In genomic region chr15:50058231-50058630, GRCh38 we compare ENCODE assay signal across 14 cellular contexts.
A peak's percentile ranks its signal among the peaks of the same experiment; 100 is the strongest.
DNase-seq lines count a peak whose midpoint lies in the region; ATAC-seq, FAIRE-seq and TF ChIP-seq lines count a peak whose summit lies in the region.
"Had no signal": no experiment of that assay in that cellular context is flagged by ENCODE, and none has a peak within 500 bp of the region (broad histone marks: within the 10 kb centered on the region; RNA-seq: fewer than 3 reads in every experiment).

No MANE protein-coding gene starts in this region.

- no peak for ATAC-seq in HG02571 (IDR thresholded peaks at IDR 0.05; ENCODE audit: unreplicated experiment)
- ATAC-seq in GM19452 (IDR thresholded peaks at IDR 0.05; ENCODE audit: unreplicated experiment) = no peak
- ATAC-seq in GM21529 (IDR thresholded peaks at IDR 0.05; ENCODE audit: unreplicated experiment) = no peak
- ATAC-seq: foreskin keratinocyte, mucosa of descending colon had no signal

- H3K9me3 Mint-ChIP-seq in nephron = no peaks in the 10 kb centered on the region

- peak overlapping the region in 2 of 3 experiments; percentile 46 to 86 for H3K27ac Mint-ChIP-seq in nephron

- H3K9me3 ChIP-seq in GM23248 (ENCODE audit: low read depth) = no peaks in the 10 kb centered on the region
- H3K9me3 ChIP-seq: mucosa of descending colon had no signal

- peaks cover 26% of the 10 kb centered on the region for H3K4me1 Mint-ChIP-seq in nephron

- H3K4me3 Mint-ChIP-seq in nephron = no peak overlapping the region

- H3K4me2 ChIP-seq in GM23248 (ENCODE audit: unreplicated experiment) = no peak overlapping the region

- peaks cover 38% of the 10 kb centered on the region for H3K4me1 ChIP-seq in GM23248 (ENCODE audit: insufficient read depth)
- H3K4me1 ChIP-seq: foreskin keratinocyte had no signal

- FAIRE-seq in endometrium (lab: Jason Lieb, UNC) = peak; percentile 12

- H3K79me2 ChIP-seq in GM23248 (ENCODE audit: insufficient read depth) = no peaks in the 10 kb centered on the region

- no peak for TF ChIP-seq CTCF in nephron (IDR thresholded peaks at IDR 0.05; ENCODE audit: unreplicated experiment in 3 of 3)

- H3K27me3 Mint-ChIP-seq in nephron (ENCODE audit: low read depth) = peaks cover 3% of the 10 kb centered on the region

- H3K9ac ChIP-seq in GM23248 = no peak overlapping the region

- H2AFZ ChIP-seq in GM23248 = peak overlapping the region; percentile 60

- no peaks in the 10 kb centered on the region for H3K36me3 ChIP-seq in GM23248 (ENCODE audit: low read depth)

- H3K27me3 ChIP-seq in GM23248 (replicated peaks; ENCODE audit: insufficient read depth) = no peaks in the 10 kb centered on the region

- no peaks in the 10 kb centered on the region for H3K9me2 ChIP-seq in GM23248 (ENCODE audit: insufficient read depth)

- H3K4me3 ChIP-seq in GM23248 = no peak overlapping the region
- H3K4me3 ChIP-seq: mucosa of descending colon, SK-N-MC had no signal

- H3F3A ChIP-seq in GM23248 (ENCODE audit: insufficient read depth) = peaks cover 40% of the 10 kb centered on the region

- no peak overlapping the region for H3K27ac ChIP-seq in GM23248
- H3K27ac ChIP-seq: foreskin keratinocyte, SK-N-MC had no signal

- in situ Hi-C loops in GM23248 (cut with MboI) = no loop called here

- DNase-seq in GM23248 = peak; percentile 31
- peak; percentile 36 for DNase-seq in NCI-H2196 (lab: John Stamatoyannopoulos, UW; ENCODE audit: unreplicated experiment)
- no peak for DNase-seq in OCI-M2 (lab: John Stamatoyannopoulos, UW; ENCODE audit: unreplicated experiment)
- DNase-seq: amniotic stem cell; DND-41; foreskin keratinocyte; mucosa of descending colon; stimulated activated naive CD4-positive, alpha-beta T cell had no signal

- H3K36me3 Mint-ChIP-seq in nephron (ENCODE audit: low read depth) = no peaks in the 10 kb centered on the region

- WGBS in GM23248 (ENCODE audit: low coverage in 1 of 2, low lambda C conversion rate in 2 of 2, missing lambda C conversion rate in 2 of 2), 2 experiments = 20 to 24% methylated on average over 3 of the region's 3 CpGs

- H4K20me1 ChIP-seq in GM23248 (ENCODE audit: insufficient read depth) = no peaks in the 10 kb centered on the region
